In genomic region chr18:9825571-9826073, GRCh38 we compare ENCODE assay signal across 9 cellular contexts.
DNase-seq lines count a peak whose midpoint lies in the region; ATAC-seq, FAIRE-seq and TF ChIP-seq lines count a peak whose summit lies in the region.
"Had no signal": no experiment of that assay in that cellular context is flagged by ENCODE, and none has a peak within 500 bp of the region (broad histone marks: within the 10 kb centered on the region; RNA-seq: fewer than 3 reads in every experiment).

No MANE protein-coding gene starts in this region.

- H3K4me1 Mint-ChIP-seq in neural crest cell = peaks cover 7% of the 10 kb centered on the region
- peaks cover 6% of the 10 kb centered on the region for H3K4me1 Mint-ChIP-seq in stimulated activated naive CD8-positive, alpha-beta T cell treated with anti-CD3 and anti-CD28 coated beads, Interleukin-15, amount 100 ng/mL, for 72 hours

- intact Hi-C loops in endothelial cell of umbilical vein (cut with micrococcal nuclease) = loop anchor here (2.0 kb wide), 1 partner anchor 51 kb away; no protein-coding TSS in a partner anchor

- no peaks in the 10 kb centered on the region for H4K20me1 ChIP-seq in endothelial cell of umbilical vein (replicated peaks; ENCODE audit: control insufficient read depth, extremely low read depth, insufficient read depth, low read length)

- no peak overlapping the region for H2AFZ ChIP-seq in endothelial cell of umbilical vein (ENCODE audit: low read depth, low read length)

- peak overlapping the region; percentile 51 for H3K27ac Mint-ChIP-seq in neural crest cell (ENCODE audit: unreplicated experiment)
- no peak overlapping the region for H3K27ac Mint-ChIP-seq in stimulated activated naive CD8-positive, alpha-beta T cell treated with anti-CD3 and anti-CD28 coated beads, Interleukin-15, amount 100 ng/mL, for 72 hours

- no peaks in the 10 kb centered on the region for H3K9me3 Mint-ChIP-seq in neural crest cell
- H3K9me3 Mint-ChIP-seq in stimulated activated naive CD8-positive, alpha-beta T cell treated with anti-CD3 and anti-CD28 coated beads, Interleukin-15, amount 100 ng/mL, for 72 hours = peaks cover 0 to 5% of the 10 kb centered on the region in 2 donors

- peak overlapping the region; percentile 19 for H3K27ac ChIP-seq in endothelial cell of umbilical vein (ENCODE audit: insufficient read depth, low read depth, low read length)

- no peaks in the 10 kb centered on the region for H3K27me3 ChIP-seq in endothelial cell of umbilical vein (ENCODE audit: control insufficient read depth in 2 of 2, insufficient read depth in 2 of 2, low read length in 2 of 2)

- TF ChIP-seq POLR2A in endothelial cell of umbilical vein (IDR thresholded peaks at IDR 0.05; ENCODE audit: low read depth, low read length) = no peak

- H3K9ac ChIP-seq in endothelial cell of umbilical vein (replicated peaks; ENCODE audit: extremely low read depth, insufficient read depth, low read length) = no peak overlapping the region

- H3K9me3 ChIP-seq in endothelial cell of umbilical vein (replicated peaks; ENCODE audit: control insufficient read depth, insufficient read depth, low read length) = no peaks in the 10 kb centered on the region

- CTCF ChIA-PET in endothelial cell of umbilical vein (lab: Charles Lee) = no interaction called here

- H3K9me1 ChIP-seq in endothelial cell of umbilical vein (replicated peaks; ENCODE audit: control insufficient read depth, extremely low read depth, insufficient read depth, low read length) = no peaks in the 10 kb centered on the region

- no TSS peak for BruUV-seq in endothelial cell of umbilical vein (replicated peaks; lab: Mats Ljungman, UMichigan)

- H3K36me3 Mint-ChIP-seq in neural crest cell (ENCODE audit: low read depth) = no peaks in the 10 kb centered on the region
- H3K36me3 Mint-ChIP-seq: brain had no signal

- ATAC-seq in stimulated activated naive CD8-positive, alpha-beta T cell treated with anti-CD3 and anti-CD28 coated beads, Interleukin-15, amount 100 ng/mL, for 72 hours = no peak
- ATAC-seq in GM19455 (IDR thresholded peaks at IDR 0.05; ENCODE audit: unreplicated experiment) = no peak
- ATAC-seq in GM21528 (IDR thresholded peaks at IDR 0.05; ENCODE audit: low FRiP score, unreplicated experiment) = no peak

- peak; percentile 13 for DNase-seq in COLO668 (lab: John Stamatoyannopoulos, UW; ENCODE audit: unreplicated experiment)
- peak; percentile 71 to 93 for DNase-seq in NOMO-1 (lab: John Stamatoyannopoulos, UW; ENCODE audit: unreplicated experiment in 2 of 2)
- peak; percentile 80 for DNase-seq in endothelial cell of umbilical vein (ENCODE audit: low read depth, low spot score)
- DNase-seq in neural crest cell (ENCODE audit: low read depth, low spot score) = no peak
- no peak for DNase-seq in stimulated activated naive CD8-positive, alpha-beta T cell treated with anti-CD3 and anti-CD28 coated beads, Interleukin-15, amount 100 ng/mL, for 72 hours
- no peak for DNase-seq in NCI-H187 treated with DMSO at 0.1 percent for 48 hours (lab: John Stamatoyannopoulos, UW)

- FAIRE-seq in endothelial cell of umbilical vein (lab: Jason Lieb, UNC) = peak; percentile 92

- peaks cover 3% of the 10 kb centered on the region for H3K79me2 ChIP-seq in endothelial cell of umbilical vein (ENCODE audit: control insufficient read depth, insufficient read depth, low read length)

- no peak overlapping the region for H3K4me3 Mint-ChIP-seq in neural crest cell
- H3K4me3 Mint-ChIP-seq in stimulated activated naive CD8-positive, alpha-beta T cell treated with anti-CD3 and anti-CD28 coated beads, Interleukin-15, amount 100 ng/mL, for 72 hours = no peak overlapping the region
- H3K4me3 Mint-ChIP-seq: brain had no signal

- TF ChIP-seq CTCF in endothelial cell of umbilical vein (IDR thresholded peaks at IDR 0.05; ENCODE audit: extremely low read depth in 1 of 2, insufficient read depth in 1 of 2, low read depth in 1 of 2, low read length in 2 of 2) (no peak), neural crest cell (conservative IDR thresholded peaks at IDR 0.05) (no peak)

- POLR2A ChIA-PET in endothelial cell of umbilical vein (lab: Charles Lee) = no interaction called here

- H3K4me2 ChIP-seq in endothelial cell of umbilical vein (ENCODE audit: insufficient read depth, low read length) = peak overlapping the region; percentile 48

- dilution Hi-C loops in endothelial cell of umbilical vein (cut with MboI; ENCODE audit: extremely low pct_ligation_motif_present, low sequenced_read_pairs) = no loop called here

- H3K4me1 ChIP-seq in endothelial cell of umbilical vein (ENCODE audit: control insufficient read depth, extremely low read depth, insufficient read depth, low read length) = peaks cover 34% of the 10 kb centered on the region

- no peaks in the 10 kb centered on the region for H3K36me3 ChIP-seq in endothelial cell of umbilical vein (ENCODE audit: control insufficient read depth in 2 of 2, extremely low read depth in 1 of 2, insufficient read depth in 2 of 2, low read length in 2 of 2)

- H3K4me3 ChIP-seq in endothelial cell of umbilical vein (replicated peaks in 1 of 3; ENCODE audit: insufficient read depth in 1 of 3, low read depth in 1 of 3, low read length in 3 of 3) = no peak overlapping the region

- no peaks in the 10 kb centered on the region for H3K27me3 Mint-ChIP-seq in neural crest cell (ENCODE audit: low read depth)
- H3K27me3 Mint-ChIP-seq in stimulated activated naive CD8-positive, alpha-beta T cell treated with anti-CD3 and anti-CD28 coated beads, Interleukin-15, amount 100 ng/mL, for 72 hours = no peaks in the 10 kb centered on the region
- H3K27me3 Mint-ChIP-seq: brain had no signal

TF ChIP-seq in endothelial cell of umbilical vein, 7 proteins besides CTCF, POLR2A, EP300 and RAD21:
- TF ChIP-seq MAX (IDR thresholded peaks at IDR 0.05; ENCODE audit: insufficient read depth, insufficient read length) (no peak), GATA2 (IDR thresholded peaks at IDR 0.05; ENCODE audit: insufficient read depth, insufficient read length, low read depth, low read length) (peak; percentile 56), EZH2 (IDR thresholded peaks at IDR 0.05; ENCODE audit: borderline replicate concordance, low read depth, low read length, severe bottlenecking) (no peak), JUN (IDR thresholded peaks at IDR 0.05; ENCODE audit: borderline replicate concordance, insufficient read depth, insufficient read length, low read depth) (peak; percentile 81), FOS (IDR thresholded peaks at IDR 0.05; ENCODE audit: borderline replicate concordance, insufficient read depth, low read length) (peak; percentile 60), POLR2AphosphoS5 (IDR thresholded peaks at IDR 0.05; ENCODE audit: insufficient read depth, low read depth, low read length) (peak; percentile 44), MYC (IDR thresholded peaks at IDR 0.05; ENCODE audit: low read depth, low read length) (no peak)

Comparison
In these comparisons a context has a peak if more than half of its experiments do, and no peak if none do; other contexts are left out.
1. DNase-seq: peak in COLO668 (single experiment), NOMO-1 (2 of 2) and endothelial cell of umbilical vein (single experiment); none in neural crest cell (single experiment), stimulated activated naive CD8-positive, alpha-beta T cell treated with anti-CD3 and anti-CD28 coated beads, Interleukin-15, amount 100 ng/mL, for 72 hours (0 of 2) and NCI-H187 treated with DMSO at 0.1 percent for 48 hours (single experiment).